In the genomic region with DNA sequence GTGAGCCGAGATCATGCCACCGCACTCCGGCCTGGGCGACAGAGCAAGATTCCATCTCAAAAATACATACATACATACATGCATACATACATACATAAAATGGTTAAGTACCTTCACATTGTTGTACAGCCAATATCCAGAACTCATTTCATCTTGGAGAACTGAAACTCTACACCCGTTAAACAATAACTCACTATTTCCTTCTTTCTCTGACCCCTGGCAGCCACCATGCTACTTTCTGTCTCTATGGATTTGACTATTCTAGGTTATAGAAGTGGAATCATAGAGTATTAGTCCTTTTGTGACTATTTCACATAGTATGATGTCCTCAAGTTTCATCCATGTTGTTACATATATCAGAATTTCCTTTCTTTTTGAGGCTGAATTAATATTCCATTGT, we compare ENCODE assay signal across 22 cellular contexts.
"Had no signal": no experiment of that assay in that cellular context is flagged by ENCODE, and none has a peak within 500 bp of the region (broad histone marks: within the 10 kb centered on the region; RNA-seq: fewer than 3 reads in every experiment).

No MANE protein-coding gene starts in this region.

- H3K4me3 ChIP-seq: dorsolateral prefrontal cortex, esophagus muscularis mucosa, hepatocyte, mucosa of descending colon, psoas muscle, spleen, testis, tibial nerve, upper lobe of right lung, vagina had no signal

- H3K9me3 ChIP-seq: esophagus muscularis mucosa, mucosa of descending colon, neutrophil, psoas muscle, spleen, testis, tibial nerve, upper lobe of right lung, vagina had no signal

- H3K79me2 ChIP-seq: hepatocyte had no signal

- H3K4me2 ChIP-seq: hepatocyte had no signal

- H2AFZ ChIP-seq: hepatocyte had no signal

- DNase-seq: cortex of kidney; dorsolateral prefrontal cortex; effector CD8-positive, alpha-beta T cell; head of caudate nucleus; kidney glomerular epithelial cell; mucosa of descending colon; naive thymus-derived CD8-positive, alpha-beta T cell; psoas muscle; spleen; stimulated activated CD4-positive, alpha-beta T cell treated with anti-CD3 and anti-CD28 coated beads, Interleukin-15, amount 100 ng/mL, for 24 hours; stimulated activated CD4-positive, alpha-beta T cell treated with anti-CD3 and anti-CD28 coated beads, Interleukin-1b, Interleukin-23, amount 100 ng/mL, for 48 hours; stimulated activated CD4-positive, alpha-beta T cell treated with anti-CD3 and anti-CD28 coated beads, Interleukin-4, amount 100 ng/mL, for 24 hours; stimulated activated naive CD8-positive, alpha-beta T cell treated with anti-CD3 and anti-CD28 coated beads, Interleukin-15, amount 100 ng/mL, for 72 hours; testis; upper lobe of right lung had no signal

- H3K4me1 ChIP-seq: testis had no signal

- ATAC-seq: mucosa of descending colon; naive thymus-derived CD8-positive, alpha-beta T cell; psoas muscle; sciatic nerve; stimulated activated memory B cell treated with anti-CD40 and anti-IgM and Interleukin-4, amounts not matched to agents 10 μg/mL and 1 μg/mL and 100 μg/mL, for 72 hours; stimulated activated naive CD8-positive, alpha-beta T cell treated with anti-CD3 and anti-CD28 coated beads, Interleukin-15, amount 100 ng/mL, for 72 hours; upper lobe of right lung had no signal

- H3K27ac ChIP-seq: dorsolateral prefrontal cortex, esophagus muscularis mucosa, hepatocyte, psoas muscle, spleen, testis, tibial nerve, upper lobe of right lung, vagina had no signal

- H3K27me3 ChIP-seq: dorsolateral prefrontal cortex, esophagus muscularis mucosa, hepatocyte, neutrophil, spleen, testis, tibial nerve, upper lobe of right lung, vagina had no signal

- H3K36me3 ChIP-seq: esophagus muscularis mucosa, neutrophil, spleen, tibial nerve, upper lobe of right lung, vagina had no signal
